ENCODE assay signal across 1 cellular context in the genomic region with DNA sequence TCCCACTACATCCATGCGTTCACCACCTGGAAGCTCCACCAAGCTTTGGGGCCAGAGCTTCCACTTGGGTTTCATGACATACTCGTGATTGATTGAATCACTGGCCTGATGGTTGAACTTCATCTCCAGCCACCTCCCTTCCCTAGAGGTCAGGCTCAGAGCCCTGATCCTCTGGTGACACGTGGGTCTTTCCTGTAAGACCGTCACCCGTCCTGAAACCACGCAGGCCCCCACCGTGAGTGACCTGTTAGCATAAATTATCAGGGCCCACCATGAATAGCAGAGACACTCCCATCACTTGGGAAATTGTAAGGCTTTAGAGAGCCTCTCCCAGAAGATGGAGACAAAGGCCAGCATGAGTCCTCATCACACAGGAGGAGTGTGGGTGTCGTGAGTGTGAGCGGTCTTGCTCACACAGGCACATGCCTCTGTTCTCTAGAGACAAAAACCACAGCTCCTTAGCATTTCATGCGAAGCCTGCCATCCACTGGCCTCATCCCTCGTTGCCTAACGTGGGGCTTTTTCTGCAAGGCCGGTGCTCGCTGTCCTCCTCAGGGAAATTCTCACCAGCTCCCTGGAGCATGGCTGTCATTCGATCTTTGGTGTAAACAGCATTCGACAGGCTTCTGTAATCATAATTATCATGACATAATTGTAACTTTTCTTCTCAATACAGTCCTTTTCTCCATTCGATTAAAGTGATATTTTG.
TF ChIP-seq lines count a peak whose summit lies in the region.

No MANE protein-coding gene starts in this region.

TF ChIP-seq in SK-N-SH treated with all-trans-retinoic acid at 6 μM for 48 hours, 23 proteins besides CTCF, POLR2A, EP300 and RAD21 (continued from another document):
- TF ChIP-seq, protein P1, sequence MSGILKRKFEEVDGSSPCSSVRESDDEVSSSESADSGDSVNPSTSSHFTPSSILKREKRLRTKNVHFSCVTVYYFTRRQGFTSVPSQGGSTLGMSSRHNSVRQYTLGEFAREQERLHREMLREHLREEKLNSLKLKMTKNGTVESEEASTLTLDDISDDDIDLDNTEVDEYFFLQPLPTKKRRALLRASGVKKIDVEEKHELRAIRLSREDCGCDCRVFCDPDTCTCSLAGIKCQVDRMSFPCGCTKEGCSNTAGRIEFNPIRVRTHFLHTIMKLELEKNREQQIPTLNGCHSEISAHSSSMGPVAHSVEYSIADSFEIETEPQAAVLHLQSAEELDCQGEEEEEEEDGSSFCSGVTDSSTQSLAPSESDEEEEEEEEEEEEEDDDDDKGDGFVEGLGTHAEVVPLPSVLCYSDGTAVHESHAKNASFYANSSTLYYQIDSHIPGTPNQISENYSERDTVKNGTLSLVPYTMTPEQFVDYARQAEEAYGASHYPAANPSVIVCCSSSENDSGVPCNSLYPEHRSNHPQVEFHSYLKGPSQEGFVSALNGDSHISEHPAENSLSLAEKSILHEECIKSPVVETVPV (CRISPR knock-in tag; IDR thresholded peaks at IDR 0.05): no peak
- no peak for TF ChIP-seq ARNTL (CRISPR knock-in tag; IDR thresholded peaks at IDR 0.05; ENCODE audit: borderline replicate concordance, low read depth)
